In genomic region chr6:7312616-7313504, GRCh38 we compare ENCODE assay signal across 8 cellular contexts. TPM values are rescaled to one million over a fixed set of nuclear protein-coding genes. Genes with fewer than 3 reads are reported as not detected.
A peak's percentile ranks its signal among the peaks of the same experiment; 100 is the strongest.
DNase-seq lines count a peak whose midpoint lies in the region; ATAC-seq and TF ChIP-seq lines count a peak whose summit lies in the region.

Gene SSR1, minus strand, starts transcription at chr6:7313199. Its CDS starts 79 bp downstream, at chr6:7313120.

- no peaks in the 10 kb centered on the region for H3K9me3 ChIP-seq in left lung

- H3K27me3 ChIP-seq in left lung: no peaks in the 10 kb centered on the region

- peak; percentile 96 for ATAC-seq in GM19395 (IDR thresholded peaks at IDR 0.05; ENCODE audit: unreplicated experiment)
- peak; percentile 95 for ATAC-seq in HG03565 (IDR thresholded peaks at IDR 0.05; ENCODE audit: unreplicated experiment)
- ATAC-seq in left lung: peak; percentile 100

- TF ChIP-seq CTCF in C4-2B (conservative IDR thresholded peaks at IDR 0.05) (no peak), left lung (IDR thresholded peaks at IDR 0.05) (no peak)

- H3K27ac ChIP-seq in C4-2B (peak within 1 kb of the TSS; percentile 98), left lung (peak within 1 kb of the TSS; percentile 96 to 97)

- H3K36me3 ChIP-seq in left lung: peaks cover 0 to 21% of the 10 kb centered on the region in 2 donors

- peak; percentile 95 for DNase-seq in NCI-H774 (lab: John Stamatoyannopoulos, UW)
- DNase-seq in activated CD4-positive, alpha-beta T cell treated with anti-CD3 and anti-CD28 coated beads, Interleukin-2, amount 50 U/mL, for 4 hours: peak; percentile 88 to 91
- peak; percentile 98 for DNase-seq in dermis blood vessel endothelial cell
- DNase-seq in left lung: peak; percentile 99 to 100
- DNase-seq in stimulated activated CD4-positive, alpha-beta T cell treated with anti-CD3 and anti-CD28 coated beads, Interleukin-2, amount 100 ng/mL, for 48 hours: peak; percentile 91

- peak within 1 kb of the TSS; percentile 89 to 97 for H3K4me3 ChIP-seq in left lung

- H3K4me1 ChIP-seq in left lung: peaks cover 7 to 49% of the 10 kb centered on the region in 2 donors

- intact Hi-C loops in left lung (cut with DNase I): no loop called here

RNA-seq across cellular contexts. Expression of gene SSR1, which starts in this region (rescaled TPM):
- total RNA-seq in dermis blood vessel endothelial cell (83.4 and 155 TPM in 2 replicates), left lung (100 to 1,000 TPM; 155 to 247 TPM)

Comparison
In these comparisons a context has a peak if more than half of its experiments do, and no peak if none do; other contexts are left out.
1. Peak in every context shown above with its lines: DNase-seq, ATAC-seq, H3K4me3 ChIP-seq and H3K27ac ChIP-seq.